ENCODE assay signal across 18 cellular contexts in genomic region chr2:233789554-233789953, GRCh38. TPM values are rescaled to one million over a fixed set of nuclear protein-coding genes. Genes with fewer than 3 reads are reported as not detected.
A peak's percentile ranks its signal among the peaks of the same experiment; 100 is the strongest.
DNase-seq lines count a peak whose midpoint lies in the region; ATAC-seq and TF ChIP-seq lines count a peak whose summit lies in the region.
"Had no signal": no experiment of that assay in that cellular context is flagged by ENCODE, and none has a peak within 500 bp of the region (broad histone marks: within the 10 kb centered on the region; RNA-seq: fewer than 3 reads in every experiment).

No MANE protein-coding gene starts in this region.

- 86 to 89% methylated on average over 7 of the region's 7 CpGs for WGBS in aorta, 2 donors

- no peaks in the 10 kb centered on the region for H3K36me3 ChIP-seq in aorta (ENCODE audit: control insufficient read depth in 1 of 2, insufficient read depth in 2 of 2, low read length in 1 of 2)
- H3K36me3 ChIP-seq: BE2C had no signal

- intact Hi-C loops in aorta (cut with DNase I): no loop called here

- H3K4me1 Mint-ChIP-seq in stimulated activated naive CD8-positive, alpha-beta T cell treated with anti-CD3 and anti-CD28 coated beads, Interleukin-15, amount 100 ng/mL, for 72 hours: no peaks in the 10 kb centered on the region
- no peaks in the 10 kb centered on the region for H3K4me1 Mint-ChIP-seq in osteocyte (ENCODE audit: unreplicated experiment)
- H3K4me1 Mint-ChIP-seq: IgD-negative memory B cell had no signal

- no peaks in the 10 kb centered on the region for H3K4me1 ChIP-seq in aorta (ENCODE audit: control insufficient read depth in 1 of 2, insufficient read depth in 2 of 2, low read length in 2 of 2)
- H3K4me1 ChIP-seq: A549, BE2C had no signal

- no peaks in the 10 kb centered on the region for H3K27me3 ChIP-seq in aorta (ENCODE audit: control insufficient read depth in 1 of 2, insufficient read depth in 2 of 2, low read length in 1 of 2)
- H3K27me3 ChIP-seq: BE2C had no signal

- ATAC-seq in stimulated activated naive CD8-positive, alpha-beta T cell treated with anti-CD3 and anti-CD28 coated beads, Interleukin-15, Interleukin-2, amounts not matched to agents 100 U/mL and 50 U/mL, for 24 hours: peak; percentile 32
- ATAC-seq in stimulated activated naive CD8-positive, alpha-beta T cell treated with anti-CD3 and anti-CD28 coated beads, Interleukin-15, amount 100 ng/mL, for 72 hours: no peak
- ATAC-seq in aorta (ENCODE audit: low FRiP score) (peak; percentile 30), HG02678 (IDR thresholded peaks at IDR 0.05; ENCODE audit: unreplicated experiment) (no peak), esophagus mucosa (no peak)
- ATAC-seq: A549, GM12878 had no signal

- peaks cover 15% of the 10 kb centered on the region for H3K27me3 Mint-ChIP-seq in stimulated activated naive CD8-positive, alpha-beta T cell treated with anti-CD3 and anti-CD28 coated beads, Interleukin-15, amount 100 ng/mL, for 72 hours
- peaks cover 19% of the 10 kb centered on the region for H3K27me3 Mint-ChIP-seq in osteocyte (ENCODE audit: unreplicated experiment)
- H3K27me3 Mint-ChIP-seq: IgD-negative memory B cell had no signal

- H3K36me3 Mint-ChIP-seq in osteocyte (ENCODE audit: unreplicated experiment): no peaks in the 10 kb centered on the region
- H3K36me3 Mint-ChIP-seq: CD4-positive, alpha-beta memory T cell had no signal

- H3K4me3 ChIP-seq in aorta (ENCODE audit: low read length in 2 of 2): no peak overlapping the region
- H3K4me3 ChIP-seq: A549, GM12878, GM23248 had no signal

- H3K9me3 ChIP-seq in aorta (ENCODE audit: control insufficient read depth, low read length): peaks cover 2% of the 10 kb centered on the region
- H3K9me3 ChIP-seq: BE2C had no signal

- no peak overlapping the region for H3K27ac Mint-ChIP-seq in stimulated activated naive CD8-positive, alpha-beta T cell treated with anti-CD3 and anti-CD28 coated beads, Interleukin-15, amount 100 ng/mL, for 72 hours
- no peak overlapping the region for H3K27ac Mint-ChIP-seq in osteocyte (ENCODE audit: unreplicated experiment)
- H3K27ac Mint-ChIP-seq: IgD-negative memory B cell had no signal

- TF ChIP-seq CTCF in osteocyte (IDR thresholded peaks at IDR 0.05): no peak

- H3K9me3 Mint-ChIP-seq in stimulated activated naive CD8-positive, alpha-beta T cell treated with anti-CD3 and anti-CD28 coated beads, Interleukin-15, amount 100 ng/mL, for 72 hours: peaks cover 14 to 15% of the 10 kb centered on the region in 2 donors
- no peaks in the 10 kb centered on the region for H3K9me3 Mint-ChIP-seq in osteocyte (ENCODE audit: unreplicated experiment)
- H3K9me3 Mint-ChIP-seq: IgD-negative memory B cell had no signal

- no peak overlapping the region for H3K4me3 Mint-ChIP-seq in stimulated activated naive CD8-positive, alpha-beta T cell treated with anti-CD3 and anti-CD28 coated beads, Interleukin-15, amount 100 ng/mL, for 72 hours
- H3K4me3 Mint-ChIP-seq in osteocyte (ENCODE audit: unreplicated experiment): no peak overlapping the region
- H3K4me3 Mint-ChIP-seq: IgD-negative memory B cell had no signal

- DNase-seq in stimulated activated naive CD8-positive, alpha-beta T cell treated with anti-CD3 and anti-CD28 coated beads, Interleukin-15, Interleukin-2, amounts not matched to agents 100 U/mL and 50 U/mL, for 24 hours: no peak
- no peak for DNase-seq in stimulated activated naive CD8-positive, alpha-beta T cell treated with anti-CD3 and anti-CD28 coated beads, Interleukin-15, amount 100 ng/mL, for 72 hours
- DNase-seq in ecto neural progenitor cell (ENCODE audit: low spot score) (peak; percentile 32), osteocyte (ENCODE audit: extremely low spot score, unreplicated experiment) (peak; percentile 67), aorta (peak in 1 of 2 donors; percentile 42), islet precursor cell (no peak)
- DNase-seq: BE2C; CD4-positive, alpha-beta memory T cell; DMS79; GM23248 had no signal

- H3K27ac ChIP-seq in aorta (ENCODE audit: low read depth in 1 of 2, low read length in 2 of 2): no peak overlapping the region
- H3K27ac ChIP-seq: C4-2B, GM23248 had no signal

RNA-seq across cellular contexts. Expression of gene MROH2A, which starts 11.4 kb away (rescaled TPM):
- total RNA-seq in osteocyte (not detected in 2 replicates), aorta (not detected), esophagus mucosa (0.52 TPM)
- polyA plus RNA-seq in aorta: not detected
- total RNA-seq: CD4-positive, alpha-beta memory T cell; G401; GM12878; GM23248 had no signal
- polyA plus RNA-seq: AG04450; CD4-positive, alpha-beta memory T cell; GM12878; GM23248; IgD-negative memory B cell had no signal

RNA-seq across cellular contexts. Expression of gene UGT1A1, which starts 29.5 kb away (rescaled TPM):
- total RNA-seq in osteocyte (not detected in 2 replicates), aorta (not detected), esophagus mucosa (0.56 TPM)
- polyA plus RNA-seq in aorta: under 1 TPM in 1 of 2 donors, not detected in 1; 0.25 TPM
- total RNA-seq: CD4-positive, alpha-beta memory T cell; G401; GM12878; GM23248 had no signal
- polyA plus RNA-seq: AG04450; CD4-positive, alpha-beta memory T cell; GM12878; GM23248; IgD-negative memory B cell had no signal

Comparison
In these comparisons a context has a peak if more than half of its experiments do, and no peak if none do; other contexts are left out.
1. ATAC-seq: peak in stimulated activated naive CD8-positive, alpha-beta T cell treated with anti-CD3 and anti-CD28 coated beads, Interleukin-15, Interleukin-2, amounts not matched to agents 100 U/mL and 50 U/mL, for 24 hours (single experiment) and aorta (single experiment); none in stimulated activated naive CD8-positive, alpha-beta T cell treated with anti-CD3 and anti-CD28 coated beads, Interleukin-15, amount 100 ng/mL, for 72 hours (single experiment), HG02678 (single experiment) and esophagus mucosa (single experiment).
2. DNase-seq: peak in ecto neural progenitor cell (single experiment) and osteocyte (single experiment); none in stimulated activated naive CD8-positive, alpha-beta T cell treated with anti-CD3 and anti-CD28 coated beads, Interleukin-15, Interleukin-2, amounts not matched to agents 100 U/mL and 50 U/mL, for 24 hours (single experiment), stimulated activated naive CD8-positive, alpha-beta T cell treated with anti-CD3 and anti-CD28 coated beads, Interleukin-15, amount 100 ng/mL, for 72 hours (0 of 2) and islet precursor cell (single experiment).